In genomic region chr4:175905939-175906338, GRCh38 we compare ENCODE assay signal across 18 cellular contexts.
"Had no signal": no experiment of that assay in that cellular context is flagged by ENCODE, and none has a peak within 500 bp of the region (broad histone marks: within the 10 kb centered on the region; RNA-seq: fewer than 3 reads in every experiment).

No MANE protein-coding gene starts in this region.

- H3K27ac ChIP-seq: foreskin keratinocyte, ovary, right lobe of liver, testis, tibial nerve had no signal

- H3K9me3 Mint-ChIP-seq: dendritic cell treated with granulocyte-macrophage colony-stimulating factor and Interleukin-4, amounts not matched to agents 40 ng/mL and 50 ng/mL, for 4 days had no signal

- DNase-seq: erythroblast; foreskin keratinocyte; left colon; left ventricle myocardium superior; mesenchymal stem cell; naive B cell; nephron progenitor cell; ovary; right lobe of liver; stimulated activated CD4-positive, alpha-beta T cell treated with anti-CD3 and anti-CD28 coated beads, Interleukin-4, amount 100 ng/mL, for 1 hour; stimulated activated CD8-positive, alpha-beta memory T cell treated with anti-CD3 and anti-CD28 coated beads, Interleukin-4, amount 100 ng/mL, for 48 hours; stimulated activated naive CD8-positive, alpha-beta T cell treated with anti-CD3 and anti-CD28 coated beads, Interleukin-15, Interleukin-2, amounts not matched to agents 100 U/mL and 50 U/mL, for 24 hours; testis had no signal

- H3K4me3 Mint-ChIP-seq: dendritic cell treated with granulocyte-macrophage colony-stimulating factor and Interleukin-4, amounts not matched to agents 40 ng/mL and 50 ng/mL, for 4 days; naive B cell; nephron progenitor cell; stimulated activated effector memory CD8-positive, alpha-beta T cell treated with anti-CD3 and anti-CD28 coated beads, Interleukin-12 subunit alpha, Interleukin-12 subunit beta, amount 100 ng/mL, for 72 hours had no signal

- H3K4me1 Mint-ChIP-seq: naive B cell; nephron progenitor cell; stimulated activated effector memory CD8-positive, alpha-beta T cell treated with anti-CD3 and anti-CD28 coated beads, Interleukin-12 subunit alpha, Interleukin-12 subunit beta, amount 100 ng/mL, for 72 hours had no signal

- H3K4me3 ChIP-seq: lung, ovary, right lobe of liver, testis, tibial nerve had no signal

- H3K9me3 ChIP-seq: ovary, right lobe of liver, testis, tibial nerve had no signal

- H3K36me3 Mint-ChIP-seq: naive B cell; stimulated activated effector memory CD8-positive, alpha-beta T cell treated with anti-CD3 and anti-CD28 coated beads, Interleukin-12 subunit alpha, Interleukin-12 subunit beta, amount 100 ng/mL, for 72 hours had no signal

- H3K27me3 ChIP-seq: foreskin keratinocyte, ovary, right lobe of liver, testis, tibial nerve had no signal

- H3K4me1 ChIP-seq: foreskin keratinocyte, right lobe of liver, testis, tibial nerve had no signal

- H3K36me3 ChIP-seq: ovary, right lobe of liver, tibial nerve had no signal

- ATAC-seq: foreskin keratinocyte; left colon; left ventricle myocardium superior; right lobe of liver; stimulated activated effector memory CD8-positive, alpha-beta T cell treated with anti-CD3 and anti-CD28 coated beads, Interleukin-12 subunit alpha, Interleukin-12 subunit beta, amount 100 ng/mL, for 72 hours; stimulated activated naive CD8-positive, alpha-beta T cell treated with anti-CD3 and anti-CD28 coated beads, Interleukin-15, Interleukin-2, amounts not matched to agents 100 U/mL and 50 U/mL, for 24 hours had no signal

- H3K27ac Mint-ChIP-seq: dendritic cell treated with granulocyte-macrophage colony-stimulating factor and Interleukin-4, amounts not matched to agents 40 ng/mL and 50 ng/mL, for 4 days; naive B cell; nephron progenitor cell; progenitor cell of endocrine pancreas; stimulated activated effector memory CD8-positive, alpha-beta T cell treated with anti-CD3 and anti-CD28 coated beads, Interleukin-12 subunit alpha, Interleukin-12 subunit beta, amount 100 ng/mL, for 72 hours had no signal

- H3K27me3 Mint-ChIP-seq: dendritic cell treated with granulocyte-macrophage colony-stimulating factor and Interleukin-4, amounts not matched to agents 40 ng/mL and 50 ng/mL, for 4 days; naive B cell; progenitor cell of endocrine pancreas had no signal
